In genomic region chr2:120729410-120730052, GRCh38 we compare ENCODE assay signal across 10 cellular contexts. TPM values are rescaled to one million over a fixed set of nuclear protein-coding genes. Genes with fewer than 3 reads are reported as not detected.
DNase-seq lines count a peak whose midpoint lies in the region; TF ChIP-seq lines count a peak whose summit lies in the region.
"Had no signal": no experiment of that assay in that cellular context is flagged by ENCODE, and none has a peak within 500 bp of the region (broad histone marks: within the 10 kb centered on the region; RNA-seq: fewer than 3 reads in every experiment).

No MANE protein-coding gene starts in this region.

- no peak overlapping the region for H3K4me3 Mint-ChIP-seq in nephron progenitor cell

- H3K4me3 ChIP-seq in astrocyte of the spinal cord (ENCODE audit: low read depth, low read length): no peak overlapping the region
- H3K4me3 ChIP-seq in dorsolateral prefrontal cortex: no peak overlapping the region
- H3K4me3 ChIP-seq: thoracic aorta had no signal

- in situ Hi-C loops in astrocyte of the spinal cord (cut with HindIII; ENCODE audit: low sequenced_read_pairs): no loop called here

- H3K36me3 Mint-ChIP-seq in nephron progenitor cell (ENCODE audit: low read depth): peaks cover 4% of the 10 kb centered on the region

- DNase-seq in AG08396 (ENCODE audit: low spot score): peak; percentile 68
- peak; percentile 71 for DNase-seq in HS-27A (ENCODE audit: low read depth)
- DNase-seq in astrocyte of the spinal cord (ENCODE audit: low read depth, low spot score): peak; percentile 84
- peak; percentile 85 for DNase-seq in left kidney (ENCODE audit: low read depth, low spot score)
- DNase-seq in COR-L47 (lab: John Stamatoyannopoulos, UW): no peak
- no peak for DNase-seq in NCI-H1436 (lab: John Stamatoyannopoulos, UW)
- DNase-seq in dorsolateral prefrontal cortex: no peak
- DNase-seq in nephron progenitor cell: no peak
- DNase-seq: activated CD8-positive, alpha-beta memory T cell treated with anti-CD3 and anti-CD28 coated beads for 24 hours had no signal

- intact Hi-C loops in dorsolateral prefrontal cortex (cut with DNase I): loop anchor here in 1 of 2 donors (10.0 kb wide), 1 partner anchor 95 kb away; no protein-coding TSS in a partner anchor

- H3K27me3 Mint-ChIP-seq in nephron progenitor cell (ENCODE audit: low read depth, poor library complexity): peaks cover 33% of the 10 kb centered on the region

- H3K27ac Mint-ChIP-seq in nephron progenitor cell: no peak overlapping the region

- H3K9me3 Mint-ChIP-seq in nephron progenitor cell: peaks cover 29% of the 10 kb centered on the region

- no peak for TF ChIP-seq CTCF in astrocyte of the spinal cord (IDR thresholded peaks at IDR 0.05; ENCODE audit: low read depth, low read length)
- no peak for TF ChIP-seq CTCF in dorsolateral prefrontal cortex (IDR thresholded peaks at IDR 0.05 in 54 of 56, conservative IDR thresholded peaks at IDR 0.05 in 2 of 56; ENCODE audit: low read depth in 1 of 56, partially characterized antibody in 56 of 56)
- TF ChIP-seq CTCF in nephron progenitor cell (IDR thresholded peaks at IDR 0.05): no peak

- peaks cover 26% of the 10 kb centered on the region for H3K4me1 Mint-ChIP-seq in nephron progenitor cell

- H3K27ac ChIP-seq in dorsolateral prefrontal cortex: no peak overlapping the region
- H3K27ac ChIP-seq: thoracic aorta had no signal

- H3K27me3 ChIP-seq in dorsolateral prefrontal cortex: peaks cover 0 to 22% (median 4%) of the 10 kb centered on the region in 45 donors

RNA-seq across cellular contexts. Expression of gene GLI2, which starts 6.1 kb away (rescaled TPM):
- total RNA-seq in dorsolateral prefrontal cortex: 10 to 100 TPM in 4 of 120 experiments, 1 to 10 TPM in 115, under 1 TPM in 1; 0.79 to 13.1 (median 3.3) TPM

Comparison
In these comparisons a context has a peak if more than half of its experiments do, and no peak if none do; other contexts are left out.
1. DNase-seq: peak in AG08396 (single experiment), HS-27A (single experiment), astrocyte of the spinal cord (single experiment) and left kidney (single experiment); none in COR-L47 (single experiment), NCI-H1436 (single experiment), dorsolateral prefrontal cortex (0 of 10) and nephron progenitor cell (single experiment).